In genomic region chr9:127977877-127978647, GRCh38 we compare ENCODE assay signal across 1 cellular context.
TF ChIP-seq lines count a peak whose summit lies in the region.

No MANE protein-coding gene starts in this region.

TF ChIP-seq in HepG2, 621 proteins besides CTCF, POLR2A, EP300 and RAD21 (continued from another document and continues in another):
- TF ChIP-seq UBTF (CRISPR knock-in tag; IDR thresholded peaks at IDR 0.05) (peak; percentile 32; the same call in 1 of the 2 replicates), MED8 (CRISPR knock-in tag; IDR thresholded peaks at IDR 0.05; ENCODE audit: insufficient replicate concordance) (no peak), THAP7 (CRISPR knock-in tag; IDR thresholded peaks at IDR 0.05) (no peak), SMAD1 (CRISPR knock-in tag; IDR thresholded peaks at IDR 0.05; ENCODE audit: borderline replicate concordance, low read depth) (no peak), SAP130 (CRISPR knock-in tag; IDR thresholded peaks at IDR 0.05; ENCODE audit: low read depth) (0 out of 2 replicates have a peak, but pooled peaks have one; percentile 18), ZNF639 (CRISPR knock-in tag; conservative IDR thresholded peaks at IDR 0.05) (no peak), ZEB1 (IDR thresholded peaks at IDR 0.05; ENCODE audit: insufficient replicate concordance, low read depth) (no peak), SUZ12 (IDR thresholded peaks at IDR 0.05; ENCODE audit: low read depth, low read length) (no peak), TCF7L2 (IDR thresholded peaks at IDR 0.05; ENCODE audit: low read depth, low read length) (no peak), ZNF333 (CRISPR knock-in tag; IDR thresholded peaks at IDR 0.05; ENCODE audit: borderline replicate concordance) (no peak), NFIB (CRISPR knock-in tag; IDR thresholded peaks at IDR 0.05; ENCODE audit: borderline replicate concordance) (no peak), TRIM24 (CRISPR knock-in tag; IDR thresholded peaks at IDR 0.05) (no peak), TSC22D2 (CRISPR knock-in tag; IDR thresholded peaks at IDR 0.05; ENCODE audit: borderline replicate concordance) (no peak), ZNF530 (CRISPR knock-in tag; IDR thresholded peaks at IDR 0.05; ENCODE audit: low read depth) (no peak), ZNF296 (CRISPR knock-in tag; conservative IDR thresholded peaks at IDR 0.05) (no peak), ZNF335 (CRISPR knock-in tag; IDR thresholded peaks at IDR 0.05) (no peak), ETV6 (CRISPR knock-in tag; conservative IDR thresholded peaks at IDR 0.05) (no peak), ZNF263 (CRISPR knock-in tag; IDR thresholded peaks at IDR 0.05) (0 out of 2 replicates have a peak, but pooled peaks have one; percentile 7), GFI1 (CRISPR knock-in tag; IDR thresholded peaks at IDR 0.05; ENCODE audit: borderline replicate concordance) (0 out of 2 replicates have a peak, but pooled peaks have one; percentile 52), FOXA3 (CRISPR knock-in tag; IDR thresholded peaks at IDR 0.05) (no peak), SAFB2 (CRISPR knock-in tag; IDR thresholded peaks at IDR 0.05; ENCODE audit: borderline replicate concordance, low read depth) (no peak), TMF1 (CRISPR knock-in tag; IDR thresholded peaks at IDR 0.05; ENCODE audit: low read depth) (no peak), PATZ1 (CRISPR knock-in tag; IDR thresholded peaks at IDR 0.05) (peak; percentile 29; the same call in 1 of the 2 replicates), CHD2 (IDR thresholded peaks at IDR 0.05; ENCODE audit: low read depth, low read length) (no peak), ZNF234 (CRISPR knock-in tag; conservative IDR thresholded peaks at IDR 0.05) (no peak), FOSL2 (CRISPR knock-in tag; IDR thresholded peaks at IDR 0.05) (no peak), RARA (CRISPR knock-in tag; IDR thresholded peaks at IDR 0.05) (no peak), ARNT (IDR thresholded peaks at IDR 0.05) (no peak), ZNF614 (CRISPR knock-in tag; IDR thresholded peaks at IDR 0.05; ENCODE audit: borderline replicate concordance) (peak; percentile 48; the same call in 1 of the 2 replicates), HMGXB4 (CRISPR knock-in tag; IDR thresholded peaks at IDR 0.05; ENCODE audit: borderline replicate concordance in 1 of 2, low read depth in 1 of 2) (0 out of 4 replicates have a peak, but pooled peaks of 1 of the 2 experiments have one; percentile 21), RFXANK (CRISPR knock-in tag; IDR thresholded peaks at IDR 0.05) (no peak), ZNF747 (CRISPR knock-in tag; IDR thresholded peaks at IDR 0.05; ENCODE audit: borderline replicate concordance) (no peak), PHF20 (CRISPR knock-in tag; IDR thresholded peaks at IDR 0.05) (no peak), HNF4G (IDR thresholded peaks at IDR 0.05; ENCODE audit: borderline replicate concordance, low read depth, low read length) (peak; percentile 43; the same call in 1 of the 2 replicates), HNF4G (CRISPR knock-in tag; IDR thresholded peaks at IDR 0.05; ENCODE audit: borderline replicate concordance, low read depth) (no peak), TP53 (CRISPR knock-in tag; conservative IDR thresholded peaks at IDR 0.05) (no peak), ZNF674 (CRISPR knock-in tag; IDR thresholded peaks at IDR 0.05; ENCODE audit: low read depth) (no peak), HMG20A (CRISPR knock-in tag; IDR thresholded peaks at IDR 0.05; ENCODE audit: borderline replicate concordance) (no peak), ELF1 (CRISPR knock-in tag; IDR thresholded peaks at IDR 0.05) (peak; percentile 39; the same call in 1 of the 2 replicates), ARHGAP35 (CRISPR knock-in tag; IDR thresholded peaks at IDR 0.05; ENCODE audit: borderline replicate concordance) (no peak)
- TF ChIP-seq, protein P1, sequence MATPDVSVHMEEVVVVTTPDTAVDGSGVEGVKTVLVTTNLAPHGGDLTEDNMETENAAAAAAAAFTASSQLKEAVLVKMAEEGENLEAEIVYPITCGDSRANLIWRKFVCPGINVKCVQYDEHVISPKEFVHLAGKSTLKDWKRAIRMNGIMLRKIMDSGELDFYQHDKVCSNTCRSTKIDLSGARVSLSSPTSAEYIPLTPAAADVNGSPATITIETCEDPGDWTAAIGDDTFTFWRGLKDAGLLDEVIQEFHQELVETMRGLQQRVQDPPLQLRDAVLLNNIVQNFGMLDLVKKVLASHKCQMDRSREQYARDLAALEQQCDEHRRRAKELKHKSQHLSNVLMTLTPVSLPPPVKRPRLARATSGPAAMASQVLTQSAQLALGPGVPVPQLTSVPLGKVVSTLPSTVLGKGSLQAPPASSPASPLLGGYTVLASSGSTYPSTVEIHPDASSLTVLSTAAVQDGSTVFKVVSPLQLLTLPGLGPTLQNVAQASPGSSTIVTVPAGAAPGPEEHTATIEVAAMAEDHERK (CRISPR knock-in tag; IDR thresholded peaks at IDR 0.05; ENCODE audit: low read depth) = no peak
- TF ChIP-seq, protein P2, sequence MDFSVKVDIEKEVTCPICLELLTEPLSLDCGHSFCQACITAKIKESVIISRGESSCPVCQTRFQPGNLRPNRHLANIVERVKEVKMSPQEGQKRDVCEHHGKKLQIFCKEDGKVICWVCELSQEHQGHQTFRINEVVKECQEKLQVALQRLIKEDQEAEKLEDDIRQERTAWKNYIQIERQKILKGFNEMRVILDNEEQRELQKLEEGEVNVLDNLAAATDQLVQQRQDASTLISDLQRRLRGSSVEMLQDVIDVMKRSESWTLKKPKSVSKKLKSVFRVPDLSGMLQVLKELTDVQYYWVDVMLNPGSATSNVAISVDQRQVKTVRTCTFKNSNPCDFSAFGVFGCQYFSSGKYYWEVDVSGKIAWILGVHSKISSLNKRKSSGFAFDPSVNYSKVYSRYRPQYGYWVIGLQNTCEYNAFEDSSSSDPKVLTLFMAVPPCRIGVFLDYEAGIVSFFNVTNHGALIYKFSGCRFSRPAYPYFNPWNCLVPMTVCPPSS (IDR thresholded peaks at IDR 0.05) = no peak
- TF ChIP-seq, protein P3, sequence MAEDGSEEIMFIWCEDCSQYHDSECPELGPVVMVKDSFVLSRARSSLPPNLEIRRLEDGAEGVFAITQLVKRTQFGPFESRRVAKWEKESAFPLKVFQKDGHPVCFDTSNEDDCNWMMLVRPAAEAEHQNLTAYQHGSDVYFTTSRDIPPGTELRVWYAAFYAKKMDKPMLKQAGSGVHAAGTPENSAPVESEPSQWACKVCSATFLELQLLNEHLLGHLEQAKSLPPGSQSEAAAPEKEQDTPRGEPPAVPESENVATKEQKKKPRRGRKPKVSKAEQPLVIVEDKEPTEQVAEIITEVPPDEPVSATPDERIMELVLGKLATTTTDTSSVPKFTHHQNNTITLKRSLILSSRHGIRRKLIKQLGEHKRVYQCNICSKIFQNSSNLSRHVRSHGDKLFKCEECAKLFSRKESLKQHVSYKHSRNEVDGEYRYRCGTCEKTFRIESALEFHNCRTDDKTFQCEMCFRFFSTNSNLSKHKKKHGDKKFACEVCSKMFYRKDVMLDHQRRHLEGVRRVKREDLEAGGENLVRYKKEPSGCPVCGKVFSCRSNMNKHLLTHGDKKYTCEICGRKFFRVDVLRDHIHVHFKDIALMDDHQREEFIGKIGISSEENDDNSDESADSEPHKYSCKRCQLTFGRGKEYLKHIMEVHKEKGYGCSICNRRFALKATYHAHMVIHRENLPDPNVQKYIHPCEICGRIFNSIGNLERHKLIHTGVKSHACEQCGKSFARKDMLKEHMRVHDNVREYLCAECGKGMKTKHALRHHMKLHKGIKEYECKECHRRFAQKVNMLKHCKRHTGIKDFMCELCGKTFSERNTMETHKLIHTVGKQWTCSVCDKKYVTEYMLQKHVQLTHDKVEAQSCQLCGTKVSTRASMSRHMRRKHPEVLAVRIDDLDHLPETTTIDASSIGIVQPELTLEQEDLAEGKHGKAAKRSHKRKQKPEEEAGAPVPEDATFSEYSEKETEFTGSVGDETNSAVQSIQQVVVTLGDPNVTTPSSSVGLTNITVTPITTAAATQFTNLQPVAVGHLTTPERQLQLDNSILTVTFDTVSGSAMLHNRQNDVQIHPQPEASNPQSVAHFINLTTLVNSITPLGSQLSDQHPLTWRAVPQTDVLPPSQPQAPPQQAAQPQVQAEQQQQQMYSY (CRISPR knock-in tag; IDR thresholded peaks at IDR 0.05) = no peak
- TF ChIP-seq, protein P4, sequence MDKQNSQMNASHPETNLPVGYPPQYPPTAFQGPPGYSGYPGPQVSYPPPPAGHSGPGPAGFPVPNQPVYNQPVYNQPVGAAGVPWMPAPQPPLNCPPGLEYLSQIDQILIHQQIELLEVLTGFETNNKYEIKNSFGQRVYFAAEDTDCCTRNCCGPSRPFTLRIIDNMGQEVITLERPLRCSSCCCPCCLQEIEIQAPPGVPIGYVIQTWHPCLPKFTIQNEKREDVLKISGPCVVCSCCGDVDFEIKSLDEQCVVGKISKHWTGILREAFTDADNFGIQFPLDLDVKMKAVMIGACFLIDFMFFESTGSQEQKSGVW (CRISPR knock-in tag; IDR thresholded peaks at IDR 0.05; ENCODE audit: borderline replicate concordance) = no peak
- TF ChIP-seq, protein P5, sequence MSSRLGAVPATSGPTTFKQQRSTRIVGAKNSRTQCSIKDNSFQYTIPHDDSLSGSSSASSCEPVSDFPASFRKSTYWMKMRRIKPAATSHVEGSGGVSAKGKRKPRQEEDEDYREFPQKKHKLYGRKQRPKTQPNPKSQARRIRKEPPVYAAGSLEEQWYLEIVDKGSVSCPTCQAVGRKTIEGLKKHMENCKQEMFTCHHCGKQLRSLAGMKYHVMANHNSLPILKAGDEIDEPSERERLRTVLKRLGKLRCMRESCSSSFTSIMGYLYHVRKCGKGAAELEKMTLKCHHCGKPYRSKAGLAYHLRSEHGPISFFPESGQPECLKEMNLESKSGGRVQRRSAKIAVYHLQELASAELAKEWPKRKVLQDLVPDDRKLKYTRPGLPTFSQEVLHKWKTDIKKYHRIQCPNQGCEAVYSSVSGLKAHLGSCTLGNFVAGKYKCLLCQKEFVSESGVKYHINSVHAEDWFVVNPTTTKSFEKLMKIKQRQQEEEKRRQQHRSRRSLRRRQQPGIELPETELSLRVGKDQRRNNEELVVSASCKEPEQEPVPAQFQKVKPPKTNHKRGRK (CRISPR knock-in tag; IDR thresholded peaks at IDR 0.05) = no peak
